In genomic region chr20:31981784-31982183, GRCh38 we compare ENCODE assay signal across 32 cellular contexts. TPM values are rescaled to one million over a fixed set of nuclear protein-coding genes. Genes with fewer than 3 reads are reported as not detected.
"Had no signal": no experiment of that assay in that cellular context is flagged by ENCODE, and none has a peak within 500 bp of the region (broad histone marks: within the 10 kb centered on the region; RNA-seq: fewer than 3 reads in every experiment).

No MANE protein-coding gene starts in this region.

- FAIRE-seq: islet of Langerhans had no signal

- H3K27me3 ChIP-seq: colonic mucosa, left lung, neural progenitor cell, vagina had no signal

- H3K9me3 ChIP-seq: colonic mucosa, gastrocnemius medialis, heart right ventricle, left lung, thoracic aorta, tibial nerve, vagina had no signal

- DNase-seq: colonic mucosa; effector CD8-positive, alpha-beta T cell; endodermal cell; foreskin fibroblast; gastrocnemius medialis; heart right ventricle; hippocampal formation; left cardiac atrium; left lung; mammary epithelial cell; mesendoderm; midbrain; naive thymus-derived CD4-positive, alpha-beta T cell; stimulated activated CD4-positive, alpha-beta T cell treated with anti-CD3 and anti-CD28 coated beads, Interleukin-12 subunit alpha, Interleukin-12 subunit beta, amount 100 ng/mL, for 4 hours; stimulated activated CD4-positive, alpha-beta T cell treated with anti-CD3 and anti-CD28 coated beads, Interleukin-2, amount 100 ng/mL, for 24 hours; stimulated activated CD4-positive, alpha-beta T cell treated with anti-CD3 and anti-CD28 coated beads, Interleukin-4, amount 100 ng/mL, for 24 hours; stimulated activated naive B cell treated with anti-CD40 and anti-IgM and Interleukin-4, amounts not matched to agents 10 μg/mL and 1 μg/mL and 100 μg/mL, for 72 hours had no signal

- H3K4me1 ChIP-seq: colonic mucosa, gastrocnemius medialis, heart right ventricle, left lung, parathyroid adenoma, tibial nerve, vagina had no signal

- H2AFZ ChIP-seq: neural progenitor cell, parathyroid adenoma had no signal

- H3K36me3 ChIP-seq: colonic mucosa, gastrocnemius medialis, heart right ventricle, left lung, neural progenitor cell, thoracic aorta, tibial nerve, vagina had no signal

- ATAC-seq: esophagus mucosa; gastrocnemius medialis; heart right ventricle; left cardiac atrium; left lung; naive thymus-derived CD4-positive, alpha-beta T cell; sciatic nerve; stimulated activated naive B cell treated with anti-CD40 and anti-IgM and Interleukin-4, amounts not matched to agents 10 μg/mL and 1 μg/mL and 100 μg/mL, for 72 hours had no signal

- H3K27ac ChIP-seq: colonic mucosa, epithelial cell of prostate, gastrocnemius medialis, heart right ventricle, left lung, neural progenitor cell, parathyroid adenoma, thoracic aorta, tibial nerve, vagina had no signal

- H3K9ac ChIP-seq: neural progenitor cell, parathyroid adenoma had no signal

- H3K4me3 ChIP-seq: colonic mucosa, gastrocnemius medialis, heart right ventricle, left lung, neural progenitor cell, smooth muscle cell, thoracic aorta, tibial nerve, vagina had no signal

- H3K4me2 ChIP-seq: neural progenitor cell, smooth muscle cell had no signal

RNA-seq across cellular contexts. Expression of gene XKR7, which starts 13.8 kb away (rescaled TPM):
- total RNA-seq: esophagus mucosa, gastrocnemius medialis, glomerular endothelial cell, heart right ventricle, left cardiac atrium, lower leg skin, mammary epithelial cell, mucosa of gallbladder, sciatic nerve, smooth muscle cell, thoracic aorta, tibial nerve, vagina had no signal
- polyA plus RNA-seq: heart right ventricle; mammary epithelial cell; naive thymus-derived CD4-positive, alpha-beta T cell; smooth muscle cell had no signal

RNA-seq across cellular contexts. Expression of gene CCM2L, which starts 28.5 kb away (rescaled TPM):
- total RNA-seq: kidney epithelial cell; mammary epithelial cell; naive thymus-derived CD4-positive, alpha-beta T cell; osteoblast; smooth muscle cell had no signal
- polyA plus RNA-seq: mammary epithelial cell; naive thymus-derived CD4-positive, alpha-beta T cell had no signal
